Comparison of ENCODE assay signal across 1 cellular context in the genomic region with DNA sequence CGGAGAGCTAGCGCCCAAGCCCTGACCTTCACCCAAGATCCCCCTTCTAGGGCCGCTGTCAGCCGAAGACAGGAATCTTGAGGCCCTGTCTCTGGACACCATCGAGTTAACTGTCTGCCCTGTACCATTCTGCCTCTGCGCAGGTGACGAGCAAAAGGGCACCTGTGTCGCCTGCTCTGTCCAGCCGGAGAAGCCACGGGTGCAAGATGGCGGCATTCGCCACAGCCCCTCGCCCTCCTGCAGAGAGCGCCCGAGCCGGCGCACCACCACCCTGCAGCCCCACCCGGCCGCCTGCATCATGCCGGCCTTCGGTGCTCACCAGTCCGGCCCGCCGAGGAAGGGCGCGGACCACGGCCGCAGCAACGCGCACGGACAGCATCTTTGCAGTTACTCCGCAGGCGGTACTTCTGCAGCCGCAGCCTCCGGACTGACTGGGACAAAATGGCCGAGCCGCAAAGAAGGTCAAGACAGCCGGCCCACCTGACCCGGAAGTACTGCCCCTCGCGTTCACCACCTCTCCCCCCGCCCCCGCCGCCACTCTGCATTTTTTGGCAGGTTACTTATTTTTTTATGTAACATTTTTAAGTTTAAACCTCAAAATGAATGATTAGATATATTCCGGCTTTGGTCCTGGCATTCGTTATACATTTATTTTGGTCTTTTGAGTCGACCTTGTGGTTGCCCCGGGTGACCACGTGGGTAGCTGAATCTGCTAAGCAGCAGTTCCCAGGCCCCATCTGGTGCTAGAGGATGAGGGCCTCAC.
A peak's percentile ranks its signal among the peaks of the same experiment; 100 is the strongest.
TF ChIP-seq lines count a peak whose summit lies in the region.

ATP5F1A (minus strand) TSS at position 444 of the 763 bp plus-strand sequence; CDS start at position 379, 65 bp downstream.

TF ChIP-seq in WTC11, 78 proteins besides CTCF, POLR2A, EP300 and RAD21 (continued from another document):
- TF ChIP-seq HMGXB4 (CRISPR knock-in tag; IDR thresholded peaks at IDR 0.05) (peak; percentile 96), SP1 (CRISPR knock-in tag; conservative IDR thresholded peaks at IDR 0.05) (peak; percentile 84), SMAD4 (CRISPR knock-in tag; IDR thresholded peaks at IDR 0.05) (no peak), TP53 (CRISPR knock-in tag; IDR thresholded peaks at IDR 0.05) (no peak), KAT7 (CRISPR knock-in tag; IDR thresholded peaks at IDR 0.05; ENCODE audit: borderline replicate concordance) (0 out of 2 replicates have a peak, but pooled peaks have one; percentile 41), FOXK1 (CRISPR knock-in tag; IDR thresholded peaks at IDR 0.05) (peak; percentile 88), MXD4 (CRISPR knock-in tag; IDR thresholded peaks at IDR 0.05; ENCODE audit: borderline replicate concordance) (no peak), TEAD1 (CRISPR knock-in tag; IDR thresholded peaks at IDR 0.05) (peak; percentile 60), ZBTB21 (CRISPR knock-in tag; IDR thresholded peaks at IDR 0.05; ENCODE audit: borderline replicate concordance) (no peak), ZNF232 (CRISPR knock-in tag; IDR thresholded peaks at IDR 0.05) (0 out of 2 replicates have a peak, but pooled peaks have one; percentile 73), GTF2I (CRISPR knock-in tag; conservative IDR thresholded peaks at IDR 0.05) (no peak), ATF6 (CRISPR knock-in tag; IDR thresholded peaks at IDR 0.05) (0 out of 2 replicates have a peak, but pooled peaks have one; percentile 33), ZNF121 (CRISPR knock-in tag; IDR thresholded peaks at IDR 0.05) (0 out of 2 replicates have a peak, but pooled peaks have one; percentile 33), ZNF138 (CRISPR knock-in tag; conservative IDR thresholded peaks at IDR 0.05) (0 out of 2 replicates have a peak, but pooled peaks have one; percentile 64), PREB (CRISPR knock-in tag; IDR thresholded peaks at IDR 0.05; ENCODE audit: borderline replicate concordance) (no peak), RORB (CRISPR knock-in tag; IDR thresholded peaks at IDR 0.05) (no peak), ATF2 (CRISPR knock-in tag; IDR thresholded peaks at IDR 0.05; ENCODE audit: borderline replicate concordance, low read depth) (no peak), EMX1 (CRISPR knock-in tag; IDR thresholded peaks at IDR 0.05) (peak; percentile 60; the same call in 1 of the 2 replicates), CREB1 (CRISPR knock-in tag; IDR thresholded peaks at IDR 0.05) (no peak), MAX (CRISPR knock-in tag; IDR thresholded peaks at IDR 0.05) (peak; percentile 74), TCF7 (CRISPR knock-in tag; IDR thresholded peaks at IDR 0.05; ENCODE audit: low read depth) (peak; percentile 20; the same call in 1 of the 2 replicates), FOXJ3 (CRISPR knock-in tag; IDR thresholded peaks at IDR 0.05; ENCODE audit: borderline replicate concordance) (no peak), NR1H2 (CRISPR knock-in tag; IDR thresholded peaks at IDR 0.05) (no peak), ATF1 (CRISPR knock-in tag; IDR thresholded peaks at IDR 0.05) (0 out of 2 replicates have a peak, but pooled peaks have one; percentile 53), E2F5 (CRISPR knock-in tag; IDR thresholded peaks at IDR 0.05) (peak; percentile 76; the same call in 1 of the 2 replicates), IRF2 (CRISPR knock-in tag; IDR thresholded peaks at IDR 0.05; ENCODE audit: borderline replicate concordance, low read depth) (no peak), JUN (CRISPR knock-in tag; IDR thresholded peaks at IDR 0.05) (peak; percentile 20; the same call in 1 of the 2 replicates), CBFB (CRISPR knock-in tag; IDR thresholded peaks at IDR 0.05; ENCODE audit: low read depth) (no peak), NFYB (CRISPR knock-in tag; conservative IDR thresholded peaks at IDR 0.05; ENCODE audit: low read depth) (no peak; the same call in 1 of the 2 replicates), IRF1 (CRISPR knock-in tag; IDR thresholded peaks at IDR 0.05) (peak; percentile 65; the same call in 1 of the 2 replicates), SMAD3 (CRISPR knock-in tag; IDR thresholded peaks at IDR 0.05; ENCODE audit: borderline replicate concordance) (peak; percentile 94)
- TF ChIP-seq, protein P1, sequence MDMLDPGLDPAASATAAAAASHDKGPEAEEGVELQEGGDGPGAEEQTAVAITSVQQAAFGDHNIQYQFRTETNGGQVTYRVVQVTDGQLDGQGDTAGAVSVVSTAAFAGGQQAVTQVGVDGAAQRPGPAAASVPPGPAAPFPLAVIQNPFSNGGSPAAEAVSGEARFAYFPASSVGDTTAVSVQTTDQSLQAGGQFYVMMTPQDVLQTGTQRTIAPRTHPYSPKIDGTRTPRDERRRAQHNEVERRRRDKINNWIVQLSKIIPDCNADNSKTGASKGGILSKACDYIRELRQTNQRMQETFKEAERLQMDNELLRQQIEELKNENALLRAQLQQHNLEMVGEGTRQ (CRISPR knock-in tag; IDR thresholded peaks at IDR 0.05), result peak; percentile 81
- TF ChIP-seq, protein P2, sequence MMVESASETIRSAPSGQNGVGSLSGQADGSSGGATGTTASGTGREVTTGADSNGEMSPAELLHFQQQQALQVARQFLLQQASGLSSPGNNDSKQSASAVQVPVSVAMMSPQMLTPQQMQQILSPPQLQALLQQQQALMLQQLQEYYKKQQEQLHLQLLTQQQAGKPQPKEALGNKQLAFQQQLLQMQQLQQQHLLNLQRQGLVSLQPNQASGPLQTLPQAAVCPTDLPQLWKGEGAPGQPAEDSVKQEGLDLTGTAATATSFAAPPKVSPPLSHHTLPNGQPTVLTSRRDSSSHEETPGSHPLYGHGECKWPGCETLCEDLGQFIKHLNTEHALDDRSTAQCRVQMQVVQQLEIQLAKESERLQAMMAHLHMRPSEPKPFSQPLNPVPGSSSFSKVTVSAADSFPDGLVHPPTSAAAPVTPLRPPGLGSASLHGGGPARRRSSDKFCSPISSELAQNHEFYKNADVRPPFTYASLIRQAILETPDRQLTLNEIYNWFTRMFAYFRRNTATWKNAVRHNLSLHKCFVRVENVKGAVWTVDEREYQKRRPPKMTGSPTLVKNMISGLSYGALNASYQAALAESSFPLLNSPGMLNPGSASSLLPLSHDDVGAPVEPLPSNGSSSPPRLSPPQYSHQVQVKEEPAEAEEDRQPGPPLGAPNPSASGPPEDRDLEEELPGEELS (CRISPR knock-in tag; IDR thresholded peaks at IDR 0.05), result peak; percentile 92
- TF ChIP-seq, protein P3, sequence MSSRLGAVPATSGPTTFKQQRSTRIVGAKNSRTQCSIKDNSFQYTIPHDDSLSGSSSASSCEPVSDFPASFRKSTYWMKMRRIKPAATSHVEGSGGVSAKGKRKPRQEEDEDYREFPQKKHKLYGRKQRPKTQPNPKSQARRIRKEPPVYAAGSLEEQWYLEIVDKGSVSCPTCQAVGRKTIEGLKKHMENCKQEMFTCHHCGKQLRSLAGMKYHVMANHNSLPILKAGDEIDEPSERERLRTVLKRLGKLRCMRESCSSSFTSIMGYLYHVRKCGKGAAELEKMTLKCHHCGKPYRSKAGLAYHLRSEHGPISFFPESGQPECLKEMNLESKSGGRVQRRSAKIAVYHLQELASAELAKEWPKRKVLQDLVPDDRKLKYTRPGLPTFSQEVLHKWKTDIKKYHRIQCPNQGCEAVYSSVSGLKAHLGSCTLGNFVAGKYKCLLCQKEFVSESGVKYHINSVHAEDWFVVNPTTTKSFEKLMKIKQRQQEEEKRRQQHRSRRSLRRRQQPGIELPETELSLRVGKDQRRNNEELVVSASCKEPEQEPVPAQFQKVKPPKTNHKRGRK (CRISPR knock-in tag; IDR thresholded peaks at IDR 0.05; ENCODE audit: borderline replicate concordance), result no peak
